8 cellular contexts compared by ENCODE assay signal in genomic region chr7:77536017-77536412, GRCh38. TPM values are rescaled to one million over a fixed set of nuclear protein-coding genes. Genes with fewer than 3 reads are reported as not detected.
A peak's percentile ranks its signal among the peaks of the same experiment; 100 is the strongest.
DNase-seq lines count a peak whose midpoint lies in the region; ATAC-seq and TF ChIP-seq lines count a peak whose summit lies in the region.

No MANE protein-coding gene starts in this region.

- peak overlapping the region; percentile 78 for H3K9ac ChIP-seq in H9 (ENCODE audit: extremely low read depth, insufficient read length, low read length)

- H4K20me1 ChIP-seq in H9 (ENCODE audit: control insufficient read depth, insufficient read depth, insufficient read length): no peaks in the 10 kb centered on the region
- peaks cover 23% of the 10 kb centered on the region for H4K20me1 ChIP-seq in hepatocyte (ENCODE audit: insufficient read depth, poor library complexity, severe bottlenecking)

- H3K9me3 Mint-ChIP-seq in H9: peaks cover 12 to 13% of the 10 kb centered on the region in 2 experiments
- H3K9me3 Mint-ChIP-seq in WTC11: no peaks in the 10 kb centered on the region

- TF ChIP-seq CTCF in H9 (conservative IDR thresholded peaks at IDR 0.05): no peak
- no peak for TF ChIP-seq CTCF in WTC11 (IDR thresholded peaks at IDR 0.05)
- no peak for TF ChIP-seq CTCF in hepatocyte (IDR thresholded peaks at IDR 0.05; ENCODE audit: poor library complexity)

- H3K14ac ChIP-seq in H9 (ENCODE audit: insufficient read depth, low read length): no peak overlapping the region

- H3K4me1 ChIP-seq in H9 (ENCODE audit: insufficient read depth, low read length) (no peaks in the 10 kb centered on the region), hepatocyte (ENCODE audit: insufficient read depth) (peaks cover 20% of the 10 kb centered on the region)

- CTCF ChIA-PET in WTC11 (lab: Charles Lee): no interaction called here

- H2AK5ac ChIP-seq in H9 (ENCODE audit: insufficient read length, low read length): no peak overlapping the region

- H2BK15ac ChIP-seq in H9 (ENCODE audit: low read depth, low read length): no peak overlapping the region

- H3K79me1 ChIP-seq in H9 (ENCODE audit: insufficient read depth, low read depth, low read length, poor library complexity, severe bottlenecking): no peaks in the 10 kb centered on the region

- H3K27me3 Mint-ChIP-seq in H9 (ENCODE audit: low read depth) (no peaks in the 10 kb centered on the region), WTC11 (ENCODE audit: low read depth) (peaks cover 4% of the 10 kb centered on the region; the same call in 1 of the 2 replicates)

- no peak overlapping the region for H2BK120ac ChIP-seq in H9 (ENCODE audit: low read depth, low read length, poor library complexity, severe bottlenecking)

- H3K27ac Mint-ChIP-seq in H9: peak overlapping the region in 2 of 3 experiments; percentile 96 to 97; a peak in 3 of 7 replicates
- H3K27ac Mint-ChIP-seq in WTC11: peak overlapping the region; percentile 96; the same call in 1 of the 2 replicates

- no peak overlapping the region for H3K27ac ChIP-seq in H9 (ENCODE audit: insufficient read length, low read depth, low read length)
- H3K27ac ChIP-seq in hepatocyte: peak overlapping the region; percentile 84
- H3K27ac ChIP-seq in skin epidermis: peak overlapping the region in 19 of 21 experiments; percentile 49 to 99 (median 85)

- H3K36me3 Mint-ChIP-seq in H9 (ENCODE audit: insufficient read depth in 1 of 3, low read depth in 3 of 3) (peaks cover 12 to 16% (median 13%) of the 10 kb centered on the region in 3 experiments), WTC11 (peaks cover 7% of the 10 kb centered on the region)

- H3K18ac ChIP-seq in H9 (ENCODE audit: insufficient read length, low read depth, low read length): peak overlapping the region; percentile 9

- H3K27me3 ChIP-seq in H9 (ENCODE audit: insufficient read depth, low read length) (no peaks in the 10 kb centered on the region), hepatocyte (no peaks in the 10 kb centered on the region)

- no peak overlapping the region for H3K23ac ChIP-seq in H9 (ENCODE audit: insufficient read length, low read depth, low read length)

- H3K9me3 ChIP-seq in H9 (ENCODE audit: control insufficient read depth, low read depth, low read length) (no peaks in the 10 kb centered on the region), hepatocyte (ENCODE audit: low read depth) (no peaks in the 10 kb centered on the region)

- no peaks in the 10 kb centered on the region for H3K9me2 ChIP-seq in hepatocyte (replicated peaks; ENCODE audit: insufficient read depth)

- H3K79me2 ChIP-seq in H9 (ENCODE audit: insufficient read depth, low read length) (peaks cover 16% of the 10 kb centered on the region; the same call in 1 of the 2 replicates), hepatocyte (peaks cover 42% of the 10 kb centered on the region)

- no peak overlapping the region for H4K8ac ChIP-seq in H9 (replicated peaks; ENCODE audit: insufficient read length, low read depth, low read length)

- no peak overlapping the region for H2BK12ac ChIP-seq in H9 (ENCODE audit: insufficient read length, low read depth, low read length)

- H3K4me1 Mint-ChIP-seq in H9 (peaks cover 14 to 24% of the 10 kb centered on the region in 2 experiments), WTC11 (peaks cover 21% of the 10 kb centered on the region)

- POLR2A ChIA-PET in WTC11 (lab: Charles Lee): interaction anchor here (0.5 to 1.5 kb wide), 4 partner anchors 13 to 63 kb away, joined by 3 to 4 read pairs (median 3); no protein-coding TSS in a partner anchor

- ATAC-seq in WTC11 (no peak), HG03196 (IDR thresholded peaks at IDR 0.05; ENCODE audit: unreplicated experiment) (no peak)

- H3K4me2 ChIP-seq in H9 (ENCODE audit: insufficient read depth, insufficient read length, low read length): peak overlapping the region; percentile 85
- peak overlapping the region; percentile 88 for H3K4me2 ChIP-seq in hepatocyte

- H2BK20ac ChIP-seq in H9 (ENCODE audit: low read depth, low read length, poor library complexity, severe bottlenecking): no peak overlapping the region

- H4K91ac ChIP-seq in H9 (ENCODE audit: insufficient read length, low read depth, low read length): no peak overlapping the region

- no peak overlapping the region for H3K4ac ChIP-seq in H9 (ENCODE audit: low read depth, low read length)

- no CpG with 5 or more reads among the region's 9 CpGs for WGBS in H9 (ENCODE audit: extremely low coverage, insufficient read length, low lambda C conversion rate)
- WGBS in hepatocyte (ENCODE audit: low lambda C conversion rate, missing lambda C conversion rate): 49% methylated on average over 9 of the region's 9 CpGs

- no peak overlapping the region for H4K5ac ChIP-seq in H9 (ENCODE audit: insufficient read length, low read depth, low read length)

- no peaks in the 10 kb centered on the region for H3K36me3 ChIP-seq in hepatocyte (replicated peaks; ENCODE audit: insufficient read depth, low read depth)

- H2AFZ ChIP-seq in H9 (ENCODE audit: low read length) (no peak overlapping the region), hepatocyte (peak overlapping the region; percentile 30)

- H3K23me2 ChIP-seq in H9 (ENCODE audit: insufficient read length, low read depth, low read length, poor library complexity, severe bottlenecking): peaks cover 6% of the 10 kb centered on the region

- no peak overlapping the region for H3T11ph ChIP-seq in H9 (ENCODE audit: low read length)

- no peak overlapping the region for H2BK5ac ChIP-seq in H9 (ENCODE audit: insufficient read length, low read length)

- H3K4me3 ChIP-seq in hepatocyte (peak overlapping the region; percentile 67), skin epidermis (peak overlapping the region; percentile 65 to 99 (median 82))

- DNase-seq in H9 (no peak), WTC11 (ENCODE audit: low spot score) (no peak), hepatocyte (ENCODE audit: low spot score) (no peak), germinal center (ENCODE audit: low spot score) (no peak), HT-29 (ENCODE audit: low spot score) (no peak)
- DNase-seq in stimulated activated CD8-positive, alpha-beta memory T cell treated with anti-CD3 and anti-CD28 coated beads, Interleukin-4, amount 100 ng/mL, for 48 hours: no peak

- H3K4me3 Mint-ChIP-seq in H9 (peak overlapping the region; percentile 91 to 93), WTC11 (peak overlapping the region; percentile 93)

- H3K56ac ChIP-seq in H9 (ENCODE audit: insufficient read length, low read depth, low read length): no peak overlapping the region

TF ChIP-seq in WTC11, 78 proteins besides CTCF, POLR2A, EP300 and RAD21 (continues in another document):
- TF ChIP-seq MAX (CRISPR knock-in tag; IDR thresholded peaks at IDR 0.05) (no peak), KAT7 (CRISPR knock-in tag; IDR thresholded peaks at IDR 0.05; ENCODE audit: borderline replicate concordance) (no peak), ZBTB43 (CRISPR knock-in tag; IDR thresholded peaks at IDR 0.05) (no peak), GABPB1 (CRISPR knock-in tag; IDR thresholded peaks at IDR 0.05) (no peak), MXD4 (CRISPR knock-in tag; IDR thresholded peaks at IDR 0.05; ENCODE audit: borderline replicate concordance) (no peak), ZNF425 (CRISPR knock-in tag; conservative IDR thresholded peaks at IDR 0.05) (no peak), SOX15 (CRISPR knock-in tag; IDR thresholded peaks at IDR 0.05) (no peak), HMGXB4 (CRISPR knock-in tag; IDR thresholded peaks at IDR 0.05) (no peak)

RNA-seq across cellular contexts. Expression of gene PTPN12, which starts 1.1 kb away (rescaled TPM):
- total RNA-seq in H9 (2021): 124 and 128 TPM in 2 replicates
- total RNA-seq in WTC11 (2021): 92.1 to 102 TPM (median 95.8 TPM) in 3 replicates
- 50.5 and 55.1 TPM in 2 replicates for total RNA-seq in hepatocyte
- polyA plus RNA-seq in hepatocyte: 16.4 and 24.2 TPM in 2 replicates
- total RNA-seq in HT-29 (2014; rRNA removed; shearing (Covaris generic)): 23.6 and 29.6 TPM in 2 replicates
